20 cellular contexts compared by ENCODE assay signal in genomic region chr1:108190686-108191416, GRCh38. TPM values are rescaled to one million over a fixed set of nuclear protein-coding genes. Genes with fewer than 3 reads are reported as not detected.
DNase-seq lines count a peak whose midpoint lies in the region; ATAC-seq and TF ChIP-seq lines count a peak whose summit lies in the region.
"Had no signal": no experiment of that assay in that cellular context is flagged by ENCODE, and none has a peak within 500 bp of the region (broad histone marks: within the 10 kb centered on the region; RNA-seq: fewer than 3 reads in every experiment).

No MANE protein-coding gene starts in this region.

- H3K27me3 Mint-ChIP-seq in memory B cell = no peaks in the 10 kb centered on the region
- H3K27me3 Mint-ChIP-seq: activated naive CD8-positive, alpha-beta T cell treated with anti-CD3 and anti-CD28 coated beads for 36 hours; type B pancreatic cell had no signal

- peak; percentile 60 for ATAC-seq in HG03432 (IDR thresholded peaks at IDR 0.05; ENCODE audit: unreplicated experiment)
- peak; percentile 86 for ATAC-seq in memory B cell (ENCODE audit: low read depth)
- ATAC-seq in activated CD4-positive, CD25-positive, alpha-beta regulatory T cell treated with anti-CD3 and anti-CD28 coated beads, Interleukin-2, amount 50 U/mL, for 24 hours = no peak
- no peak for ATAC-seq in HG02884 (IDR thresholded peaks at IDR 0.05; ENCODE audit: unreplicated experiment)
- no peak for ATAC-seq in HG03045 (IDR thresholded peaks at IDR 0.05; ENCODE audit: unreplicated experiment)
- ATAC-seq: Panc1 had no signal

- peaks cover 41% of the 10 kb centered on the region for H3K36me3 Mint-ChIP-seq in memory B cell

- peaks cover 8% of the 10 kb centered on the region for H3K9me3 Mint-ChIP-seq in memory B cell

- no peaks in the 10 kb centered on the region for H3K27me3 ChIP-seq in BE2C
- H3K27me3 ChIP-seq: colonic mucosa, neural progenitor cell had no signal

- peak overlapping the region; percentile 86 for H3K27ac Mint-ChIP-seq in memory B cell
- H3K27ac Mint-ChIP-seq: activated naive CD8-positive, alpha-beta T cell treated with anti-CD3 and anti-CD28 coated beads for 36 hours; neural progenitor cell; type B pancreatic cell had no signal

- TF ChIP-seq CTCF in BE2C (IDR thresholded peaks at IDR 0.05; ENCODE audit: low read depth, low read length) = no peak

- no peak overlapping the region for H3K4me3 ChIP-seq in BE2C (ENCODE audit: low read depth, low read length)
- H3K4me3 ChIP-seq: colonic mucosa, neural progenitor cell had no signal

- no peaks in the 10 kb centered on the region for H3K36me3 ChIP-seq in BE2C
- H3K36me3 ChIP-seq: colonic mucosa had no signal

- H3K4me3 Mint-ChIP-seq in memory B cell = peak overlapping the region; percentile 44
- H3K4me3 Mint-ChIP-seq: activated naive CD8-positive, alpha-beta T cell treated with anti-CD3 and anti-CD28 coated beads for 36 hours; neural progenitor cell; type B pancreatic cell had no signal

- H3K9me3 ChIP-seq in BE2C = no peaks in the 10 kb centered on the region
- H3K9me3 ChIP-seq: SK-N-SH had no signal

- DNase-seq in DMS79 (lab: John Stamatoyannopoulos, UW) (peak; percentile 66), NCI-H2171 treated with DMSO at 0.1 percent for 48 hours (lab: John Stamatoyannopoulos, UW) (peak; percentile 75), memory B cell (ENCODE audit: low spot score in 2 of 2) (peak in 1 of 2 donors; percentile 45), BE2C (no peak)
- DNase-seq: activated CD4-positive, alpha-beta T cell treated with anti-CD3 and anti-CD28 coated beads for 1 hour; activated naive CD8-positive, alpha-beta T cell treated with anti-CD3 and anti-CD28 coated beads for 36 hours; colonic mucosa; hypothalamus; NCI-H82; SK-N-SH; stimulated activated CD4-positive, alpha-beta T cell treated with anti-CD3 and anti-CD28 coated beads, Interleukin-12 subunit alpha, Interleukin-12 subunit beta, amount 100 ng/mL, for 4 hours; T1000 had no signal

- no peaks in the 10 kb centered on the region for H3K4me1 ChIP-seq in BE2C
- H3K4me1 ChIP-seq: colonic mucosa, neural progenitor cell had no signal

- H3K4me1 Mint-ChIP-seq in memory B cell = peaks cover 22% of the 10 kb centered on the region
- H3K4me1 Mint-ChIP-seq: neural progenitor cell had no signal

RNA-seq across cellular contexts. Expression of gene SLC25A24, which starts 9.3 kb away (rescaled TPM):
- polyA plus RNA-seq in BE2C (2012; ENCODE audit: insufficient read depth, insufficient read length, low read depth) = 0.43 TPM

RNA-seq across cellular contexts. Expression of gene NBPF4, which starts 53.0 kb away (rescaled TPM):
- not detected for polyA plus RNA-seq in BE2C (2012; ENCODE audit: insufficient read depth, insufficient read length, low read depth)
- polyA plus RNA-seq: keratinocyte, SK-N-SH had no signal

Comparison
In these comparisons a context has a peak if more than half of its experiments do, and no peak if none do; other contexts are left out.
1. ATAC-seq: peak in HG03432 (single experiment) and memory B cell (single experiment); none in activated CD4-positive, CD25-positive, alpha-beta regulatory T cell treated with anti-CD3 and anti-CD28 coated beads, Interleukin-2, amount 50 U/mL, for 24 hours (0 of 2), HG02884 (single experiment) and HG03045 (single experiment).